ENCODE assay signal across 15 cellular contexts in genomic region chr11:12005476-12005875, GRCh38. TPM values are rescaled to one million over a fixed set of nuclear protein-coding genes. Genes with fewer than 3 reads are reported as not detected.
A peak's percentile ranks its signal among the peaks of the same experiment; 100 is the strongest.
DNase-seq lines count a peak whose midpoint lies in the region; ATAC-seq, FAIRE-seq and TF ChIP-seq lines count a peak whose summit lies in the region.
"Had no signal": no experiment of that assay in that cellular context is flagged by ENCODE, and none has a peak within 500 bp of the region (broad histone marks: within the 10 kb centered on the region; RNA-seq: fewer than 3 reads in every experiment).

No MANE protein-coding gene starts in this region.

- DNase-seq in EL (peak; percentile 72), RPMI7951 (ENCODE audit: low read depth) (peak; percentile 55), epithelial cell of esophagus (ENCODE audit: low read depth) (peak; percentile 61), pulmonary artery endothelial cell (ENCODE audit: low read depth, low spot score) (peak; percentile 58), small intestine (no peak), H54 (ENCODE audit: insufficient read length, low spot score) (no peak), AG08396 (ENCODE audit: low spot score) (no peak)
- DNase-seq: activated naive CD8-positive, alpha-beta T cell treated with anti-CD3 and anti-CD28 coated beads, Interleukin-2, amount 10 ng/mL, durations not matched to agents 7 days and 5 days; GDM1; islet precursor cell; NCI-H1105; stimulated activated CD4-positive, alpha-beta T cell treated with anti-CD3 and anti-CD28 coated beads, Interleukin-4, amount 100 ng/mL, for 4 hours had no signal

- no peaks in the 10 kb centered on the region for H3K9me3 ChIP-seq in small intestine (ENCODE audit: control insufficient read depth, low read depth)

- no peaks in the 10 kb centered on the region for H3K4me1 ChIP-seq in small intestine (ENCODE audit: control insufficient read depth in 2 of 2, insufficient read depth in 1 of 2, low read depth in 1 of 2, low read length in 1 of 2)

- H3K36me3 ChIP-seq in small intestine (ENCODE audit: control insufficient read depth in 2 of 2, insufficient read depth in 2 of 2, low read length in 2 of 2): no peaks in the 10 kb centered on the region

- WGBS in small intestine, 3 donors: 62 to 80% (median 73%) methylated on average over 1 of the region's 1 CpG

- H3K4me3 ChIP-seq in epithelial cell of esophagus (ENCODE audit: low read length): no peak overlapping the region
- no peak overlapping the region for H3K4me3 ChIP-seq in small intestine (ENCODE audit: low read depth in 1 of 2, low read length in 2 of 2)

- H3K27me3 ChIP-seq in small intestine (ENCODE audit: control insufficient read depth in 2 of 2, insufficient read depth in 2 of 2, low read length in 2 of 2): peaks cover 4 to 12% of the 10 kb centered on the region in 2 donors

- no peak for ATAC-seq in HG02981 (IDR thresholded peaks at IDR 0.05; ENCODE audit: unreplicated experiment)
- ATAC-seq: stimulated activated effector memory CD8-positive, alpha-beta T cell treated with anti-CD3 and anti-CD28 coated beads, Interleukin-12 subunit alpha, Interleukin-12 subunit beta, amount 100 ng/mL, for 72 hours had no signal

- TF ChIP-seq POLR2A in H54 (IDR thresholded peaks at IDR 0.05; ENCODE audit: low read depth, low read length): no peak

- no peak for TF ChIP-seq CTCF in epithelial cell of esophagus (IDR thresholded peaks at IDR 0.05; ENCODE audit: insufficient read depth, low read depth, low read length, missing control alignments)

- H3K27ac ChIP-seq in small intestine (ENCODE audit: low read depth in 1 of 2, low read length in 1 of 2): no peak overlapping the region
- H3K27ac ChIP-seq: SK-N-MC had no signal

- FAIRE-seq in small intestine (lab: Jason Lieb, UNC): no peak
- no peak for FAIRE-seq in H54 (lab: Jason Lieb, UNC)

RNA-seq across cellular contexts. Expression of gene DKK3, which starts 3.0 kb away (rescaled TPM):
- 271 and 303 TPM in 2 replicates for total RNA-seq in RPMI7951 (2014; rRNA removed; shearing (Covaris generic))
- total RNA-seq in pulmonary artery endothelial cell: 161 and 287 TPM in 2 replicates
- polyA plus RNA-seq in small intestine: 10 to 100 TPM in 1 of 3 donors, 1 to 10 TPM in 2; 4.2 to 29.1 (median 5.9) TPM

Comparison
In these comparisons a context has a peak if more than half of its experiments do, and no peak if none do; other contexts are left out.
1. DNase-seq: peak in EL (single experiment), RPMI7951 (single experiment), epithelial cell of esophagus (single experiment) and pulmonary artery endothelial cell (single experiment); none in small intestine (single experiment), H54 (single experiment) and AG08396 (single experiment).